ENCODE assay signal across 10 cellular contexts in the genomic region with DNA sequence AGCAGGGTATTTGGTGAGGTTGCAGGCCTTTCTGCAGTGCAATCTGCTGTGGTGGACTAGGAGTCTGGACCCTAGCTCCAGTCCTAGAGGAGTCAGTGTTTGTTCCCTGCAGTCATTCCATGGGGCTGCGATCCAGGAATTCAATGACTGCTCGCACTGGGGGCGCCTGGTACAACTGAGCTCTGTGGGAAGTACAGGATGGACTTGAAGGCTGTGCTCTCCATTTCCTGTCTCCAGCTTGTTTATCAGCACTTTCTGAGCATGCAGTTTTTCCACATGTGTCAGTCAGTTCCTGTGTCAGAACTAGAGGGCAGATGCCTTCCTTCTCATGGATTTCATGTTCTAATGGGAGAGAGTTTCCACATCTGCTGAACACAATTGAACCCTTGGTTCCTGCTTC. TPM values are rescaled to one million over a fixed set of nuclear protein-coding genes. Genes with fewer than 3 reads are reported as not detected.
DNase-seq lines count a peak whose midpoint lies in the region; ATAC-seq and TF ChIP-seq lines count a peak whose summit lies in the region.
"Had no signal": no experiment of that assay in that cellular context is flagged by ENCODE, and none has a peak within 500 bp of the region (broad histone marks: within the 10 kb centered on the region; RNA-seq: fewer than 3 reads in every experiment).

No MANE protein-coding gene starts in this region.

- CTCF ChIA-PET in SK-N-SH (lab: Yijun Ruan, JAX) = no interaction called here

- TF ChIP-seq EP300 in SK-N-SH (IDR thresholded peaks at IDR 0.05; ENCODE audit: borderline replicate concordance in 1 of 2, low read depth in 1 of 2, low read length in 1 of 2) (no peak), suprapubic skin (IDR thresholded peaks at IDR 0.05) (no peak)

- no peaks in the 10 kb centered on the region for H3K9me2 ChIP-seq in SK-N-SH

- no peak for DNase-seq in SK-N-SH
- DNase-seq in dermis microvascular lymphatic vessel endothelial cell (ENCODE audit: low read depth in 2 of 2) = peak; percentile 95 to 98
- no peak for DNase-seq in suprapubic skin (ENCODE audit: low spot score in 2 of 2)
- DNase-seq in NAMALWA (ENCODE audit: low spot score) = no peak
- DNase-seq in SHP77 treated with DMSO at 0.1 percent for 48 hours (lab: John Stamatoyannopoulos, UW) = no peak

- no peak for TF ChIP-seq CTCF in SK-N-SH (IDR thresholded peaks at IDR 0.05)
- no peak for TF ChIP-seq CTCF in liver (IDR thresholded peaks at IDR 0.05; ENCODE audit: low read depth, low read length, missing input control)
- TF ChIP-seq CTCF in suprapubic skin (IDR thresholded peaks at IDR 0.05) = no peak

- no peak overlapping the region for H2AFZ ChIP-seq in SK-N-SH (ENCODE audit: low read depth)

- WGBS in SK-N-SH (ENCODE audit: low lambda C conversion rate) = 50% methylated on average over 3 of the region's 3 CpGs
- 78% methylated on average over 3 of the region's 3 CpGs for WGBS in liver
- 60% methylated on average over 3 of the region's 3 CpGs for WGBS in suprapubic skin

- TF ChIP-seq RAD21 in SK-N-SH (IDR thresholded peaks at IDR 0.05; ENCODE audit: low read length) = no peak
- TF ChIP-seq RAD21 in liver (IDR thresholded peaks at IDR 0.05) = peak; percentile 8 to 46

- POLR2A ChIA-PET in SK-N-SH (lab: Yijun Ruan, JAX) = no interaction called here

- H3K79me2 ChIP-seq in SK-N-SH (ENCODE audit: insufficient read depth) = no peaks in the 10 kb centered on the region

- no peaks in the 10 kb centered on the region for H4K20me1 ChIP-seq in SK-N-SH (ENCODE audit: insufficient read depth)

- ATAC-seq in SK-N-SH treated with all-trans-retinoic acid at 6 μM for 48 hours (no peak), GM18517 (IDR thresholded peaks at IDR 0.05; ENCODE audit: unreplicated experiment) (no peak)

- H3K27me3 ChIP-seq in SK-N-SH (ENCODE audit: insufficient read depth) = no peaks in the 10 kb centered on the region
- H3K27me3 ChIP-seq in liver (ENCODE audit: control insufficient read depth in 4 of 4, insufficient read depth in 4 of 4, low read length in 3 of 4) = no peaks in the 10 kb centered on the region
- no peaks in the 10 kb centered on the region for H3K27me3 ChIP-seq in suprapubic skin

- peaks cover 42% of the 10 kb centered on the region for H3F3A ChIP-seq in SK-N-SH (replicated peaks; ENCODE audit: insufficient read depth)

- H3K4me3 ChIP-seq in SK-N-SH (ENCODE audit: low read depth in 2 of 2, low read length in 1 of 2) = no peak overlapping the region
- no peak overlapping the region for H3K4me3 ChIP-seq in liver (ENCODE audit: low read depth in 1 of 3, low read length in 3 of 3)
- H3K4me3 ChIP-seq in suprapubic skin = no peak overlapping the region

- peak overlapping the region; percentile 40 to 68; a peak in 3 of 4 replicates for H3K27ac ChIP-seq in SK-N-SH (ENCODE audit: low read depth in 2 of 2, low read length in 1 of 2)
- H3K27ac ChIP-seq in liver (ENCODE audit: low read depth in 1 of 2, low read length in 2 of 2) = peak overlapping the region; percentile 15 to 43
- peak overlapping the region; percentile 55 for H3K27ac ChIP-seq in suprapubic skin
- H3K27ac ChIP-seq: epithelial cell of prostate, RWPE1 had no signal

- H3K4me2 ChIP-seq in SK-N-SH = peak overlapping the region; percentile 37; the same call in 1 of the 2 replicates

- H3K36me3 ChIP-seq in SK-N-SH (replicated peaks in 1 of 2; ENCODE audit: control insufficient read depth in 1 of 2, insufficient read depth in 2 of 2, low read length in 1 of 2) = peaks cover 0 to 4% of the 10 kb centered on the region in 2 experiments
- H3K36me3 ChIP-seq in liver (ENCODE audit: control insufficient read depth in 4 of 4, insufficient read depth in 3 of 4, low read depth in 1 of 4, low read length in 3 of 4) = peaks cover 0 to 2% (median 0%) of the 10 kb centered on the region in 4 donors
- no peaks in the 10 kb centered on the region for H3K36me3 ChIP-seq in suprapubic skin

- H3K9ac ChIP-seq in SK-N-SH (no peak overlapping the region; the same call in 1 of the 2 replicates), liver (ENCODE audit: low read depth in 1 of 2, low read length in 2 of 2) (no peak overlapping the region)

- no peak for TF ChIP-seq POLR2A in suprapubic skin (IDR thresholded peaks at IDR 0.05)

- H3K4me1 ChIP-seq in SK-N-SH (ENCODE audit: control insufficient read depth in 1 of 2, insufficient read depth in 2 of 2, low read depth in 1 of 2, low read length in 1 of 2) = peaks cover 13 to 44% of the 10 kb centered on the region in 2 experiments
- peaks cover 0 to 9% (median 5%) of the 10 kb centered on the region in 4 donors for H3K4me1 ChIP-seq in liver (ENCODE audit: control insufficient read depth in 4 of 4, insufficient read depth in 4 of 4, low read length in 3 of 4)
- H3K4me1 ChIP-seq in suprapubic skin = peaks cover 39% of the 10 kb centered on the region

- H3K9me3 ChIP-seq in SK-N-SH (no peaks in the 10 kb centered on the region), liver (ENCODE audit: control insufficient read depth in 4 of 4, low read length in 3 of 4) (no peaks in the 10 kb centered on the region), suprapubic skin (no peaks in the 10 kb centered on the region)

TF ChIP-seq in SK-N-SH, 30 proteins besides CTCF, POLR2A, EP300 and RAD21:
- TF ChIP-seq FOXJ3 (CRISPR knock-in tag; IDR thresholded peaks at IDR 0.05) (no peak), GABPA (IDR thresholded peaks at IDR 0.05; ENCODE audit: low read depth) (peak; percentile 40)

TF ChIP-seq in SK-N-SH treated with all-trans-retinoic acid at 6 μM for 48 hours, 23 proteins besides CTCF, POLR2A, EP300 and RAD21 (continues in another document):
- TF ChIP-seq ZNF8 (CRISPR knock-in tag; IDR thresholded peaks at IDR 0.05) (no peak), TCF4 (CRISPR knock-in tag; IDR thresholded peaks at IDR 0.05; ENCODE audit: borderline replicate concordance) (no peak), ISL1 (CRISPR knock-in tag; IDR thresholded peaks at IDR 0.05) (no peak), ZFP3 (CRISPR knock-in tag; IDR thresholded peaks at IDR 0.05) (no peak), GLIS3 (CRISPR knock-in tag; IDR thresholded peaks at IDR 0.05) (no peak), SNAI2 (CRISPR knock-in tag; IDR thresholded peaks at IDR 0.05) (no peak), TOX (CRISPR knock-in tag; IDR thresholded peaks at IDR 0.05; ENCODE audit: borderline replicate concordance) (no peak), ZFP30 (CRISPR knock-in tag; IDR thresholded peaks at IDR 0.05) (no peak)
- TF ChIP-seq, protein P1, sequence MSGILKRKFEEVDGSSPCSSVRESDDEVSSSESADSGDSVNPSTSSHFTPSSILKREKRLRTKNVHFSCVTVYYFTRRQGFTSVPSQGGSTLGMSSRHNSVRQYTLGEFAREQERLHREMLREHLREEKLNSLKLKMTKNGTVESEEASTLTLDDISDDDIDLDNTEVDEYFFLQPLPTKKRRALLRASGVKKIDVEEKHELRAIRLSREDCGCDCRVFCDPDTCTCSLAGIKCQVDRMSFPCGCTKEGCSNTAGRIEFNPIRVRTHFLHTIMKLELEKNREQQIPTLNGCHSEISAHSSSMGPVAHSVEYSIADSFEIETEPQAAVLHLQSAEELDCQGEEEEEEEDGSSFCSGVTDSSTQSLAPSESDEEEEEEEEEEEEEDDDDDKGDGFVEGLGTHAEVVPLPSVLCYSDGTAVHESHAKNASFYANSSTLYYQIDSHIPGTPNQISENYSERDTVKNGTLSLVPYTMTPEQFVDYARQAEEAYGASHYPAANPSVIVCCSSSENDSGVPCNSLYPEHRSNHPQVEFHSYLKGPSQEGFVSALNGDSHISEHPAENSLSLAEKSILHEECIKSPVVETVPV (CRISPR knock-in tag; IDR thresholded peaks at IDR 0.05) = no peak

TF ChIP-seq in liver, 16 proteins besides CTCF, POLR2A, EP300 and RAD21 (continues in another document):
- TF ChIP-seq RXRA (IDR thresholded peaks at IDR 0.05) (peak in 1 of 2 donors; percentile 14), JUND (IDR thresholded peaks at IDR 0.05) (no peak), NR2F2 (IDR thresholded peaks at IDR 0.05) (peak; percentile 70), TAF1 (conservative IDR thresholded peaks at IDR 0.05) (peak; percentile 77), HNF4A (conservative IDR thresholded peaks at IDR 0.05) (no peak)
- TF ChIP-seq, protein P2, sequence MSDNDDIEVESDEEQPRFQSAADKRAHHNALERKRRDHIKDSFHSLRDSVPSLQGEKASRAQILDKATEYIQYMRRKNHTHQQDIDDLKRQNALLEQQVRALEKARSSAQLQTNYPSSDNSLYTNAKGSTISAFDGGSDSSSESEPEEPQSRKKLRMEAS (IDR thresholded peaks at IDR 0.05) = peak; percentile 42
- TF ChIP-seq, protein P3, sequence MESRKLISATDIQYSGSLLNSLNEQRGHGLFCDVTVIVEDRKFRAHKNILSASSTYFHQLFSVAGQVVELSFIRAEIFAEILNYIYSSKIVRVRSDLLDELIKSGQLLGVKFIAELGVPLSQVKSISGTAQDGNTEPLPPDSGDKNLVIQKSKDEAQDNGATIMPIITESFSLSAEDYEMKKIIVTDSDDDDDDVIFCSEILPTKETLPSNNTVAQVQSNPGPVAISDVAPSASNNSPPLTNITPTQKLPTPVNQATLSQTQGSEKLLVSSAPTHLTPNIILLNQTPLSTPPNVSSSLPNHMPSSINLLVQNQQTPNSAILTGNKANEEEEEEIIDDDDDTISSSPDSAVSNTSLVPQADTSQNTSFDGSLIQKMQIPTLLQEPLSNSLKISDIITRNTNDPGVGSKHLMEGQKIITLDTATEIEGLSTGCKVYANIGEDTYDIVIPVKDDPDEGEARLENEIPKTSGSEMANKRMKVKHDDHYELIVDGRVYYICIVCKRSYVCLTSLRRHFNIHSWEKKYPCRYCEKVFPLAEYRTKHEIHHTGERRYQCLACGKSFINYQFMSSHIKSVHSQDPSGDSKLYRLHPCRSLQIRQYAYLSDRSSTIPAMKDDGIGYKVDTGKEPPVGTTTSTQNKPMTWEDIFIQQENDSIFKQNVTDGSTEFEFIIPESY (IDR thresholded peaks at IDR 0.05) = no peak

RNA-seq across cellular contexts. Expression of a gene that starts 46.7 kb away (rescaled TPM):
- polyA plus RNA-seq in SK-N-SH (2012; rRNA removed) = 87.5 and 94.7 TPM in 2 replicates
- polyA plus RNA-seq in SK-N-SH (2012; cell fraction: cytosol; rRNA removed) = 107 and 129 TPM in 2 replicates
- 32.1 and 63.2 TPM in 2 replicates for polyA plus RNA-seq in SK-N-SH (2012; cell fraction: nucleus; rRNA removed)
- 60.3 and 63.6 TPM in 2 replicates for total RNA-seq in dermis microvascular lymphatic vessel endothelial cell
- 10 to 100 TPM; 47.8 to 65.6 TPM for total RNA-seq in liver
- 10 to 100 TPM; 55.6 to 92.1 TPM for polyA plus RNA-seq in liver
- 10 to 100 TPM; 49.9 to 89.8 (median 78.0) TPM for total RNA-seq in suprapubic skin

RNA-seq across cellular contexts. Expression of a gene that starts 54.3 kb away (rescaled TPM):
- polyA plus RNA-seq in SK-N-SH (2012; rRNA removed) = 8.4 and 9.3 TPM in 2 replicates
- polyA plus RNA-seq in SK-N-SH (2012; cell fraction: cytosol; rRNA removed) = 9.5 and 9.8 TPM in 2 replicates
- polyA plus RNA-seq in SK-N-SH (2012; cell fraction: nucleus; rRNA removed) = 6.1 and 9.6 TPM in 2 replicates
- total RNA-seq in dermis microvascular lymphatic vessel endothelial cell = 18.0 and 30.2 TPM in 2 replicates
- total RNA-seq in liver = 10 to 100 TPM; 11.3 to 14.0 TPM
- polyA plus RNA-seq in liver = 10 to 100 TPM in 1 of 2 donors, 1 to 10 TPM in 1; 6.0 to 15.9 TPM
- 10 to 100 TPM; 16.0 to 36.9 (median 21.8) TPM for total RNA-seq in suprapubic skin

Comparison
In these comparisons a context has a peak if more than half of its experiments do, and no peak if none do; other contexts are left out.
1. DNase-seq: peak in dermis microvascular lymphatic vessel endothelial cell (2 of 2); none in SK-N-SH (single experiment), suprapubic skin (0 of 2), NAMALWA (single experiment) and SHP77 treated with DMSO at 0.1 percent for 48 hours (single experiment).
2. Peak in every context shown above with its lines, with median percentiles within 50 percentile points of each other: H3K27ac ChIP-seq.